Comparison of ENCODE assay signal across 2 cellular contexts in genomic region chr1:173878251-173878650, GRCh38.
TF ChIP-seq lines count a peak whose summit lies in the region.

No MANE protein-coding gene starts in this region.

TF ChIP-seq in GM23338, 12 proteins besides CTCF, POLR2A, EP300 and RAD21:
- TF ChIP-seq ZNF114 (CRISPR knock-in tag; IDR thresholded peaks at IDR 0.05), result no peak
- TF ChIP-seq ZNF331 (CRISPR knock-in tag; IDR thresholded peaks at IDR 0.05; ENCODE audit: low read depth), result no peak
- TF ChIP-seq ETS1 (IDR thresholded peaks at IDR 0.05), result no peak
- TF ChIP-seq EZH2 (IDR thresholded peaks at IDR 0.05; ENCODE audit: low read depth, unreplicated experiment), result no peak
- TF ChIP-seq, protein P1, sequence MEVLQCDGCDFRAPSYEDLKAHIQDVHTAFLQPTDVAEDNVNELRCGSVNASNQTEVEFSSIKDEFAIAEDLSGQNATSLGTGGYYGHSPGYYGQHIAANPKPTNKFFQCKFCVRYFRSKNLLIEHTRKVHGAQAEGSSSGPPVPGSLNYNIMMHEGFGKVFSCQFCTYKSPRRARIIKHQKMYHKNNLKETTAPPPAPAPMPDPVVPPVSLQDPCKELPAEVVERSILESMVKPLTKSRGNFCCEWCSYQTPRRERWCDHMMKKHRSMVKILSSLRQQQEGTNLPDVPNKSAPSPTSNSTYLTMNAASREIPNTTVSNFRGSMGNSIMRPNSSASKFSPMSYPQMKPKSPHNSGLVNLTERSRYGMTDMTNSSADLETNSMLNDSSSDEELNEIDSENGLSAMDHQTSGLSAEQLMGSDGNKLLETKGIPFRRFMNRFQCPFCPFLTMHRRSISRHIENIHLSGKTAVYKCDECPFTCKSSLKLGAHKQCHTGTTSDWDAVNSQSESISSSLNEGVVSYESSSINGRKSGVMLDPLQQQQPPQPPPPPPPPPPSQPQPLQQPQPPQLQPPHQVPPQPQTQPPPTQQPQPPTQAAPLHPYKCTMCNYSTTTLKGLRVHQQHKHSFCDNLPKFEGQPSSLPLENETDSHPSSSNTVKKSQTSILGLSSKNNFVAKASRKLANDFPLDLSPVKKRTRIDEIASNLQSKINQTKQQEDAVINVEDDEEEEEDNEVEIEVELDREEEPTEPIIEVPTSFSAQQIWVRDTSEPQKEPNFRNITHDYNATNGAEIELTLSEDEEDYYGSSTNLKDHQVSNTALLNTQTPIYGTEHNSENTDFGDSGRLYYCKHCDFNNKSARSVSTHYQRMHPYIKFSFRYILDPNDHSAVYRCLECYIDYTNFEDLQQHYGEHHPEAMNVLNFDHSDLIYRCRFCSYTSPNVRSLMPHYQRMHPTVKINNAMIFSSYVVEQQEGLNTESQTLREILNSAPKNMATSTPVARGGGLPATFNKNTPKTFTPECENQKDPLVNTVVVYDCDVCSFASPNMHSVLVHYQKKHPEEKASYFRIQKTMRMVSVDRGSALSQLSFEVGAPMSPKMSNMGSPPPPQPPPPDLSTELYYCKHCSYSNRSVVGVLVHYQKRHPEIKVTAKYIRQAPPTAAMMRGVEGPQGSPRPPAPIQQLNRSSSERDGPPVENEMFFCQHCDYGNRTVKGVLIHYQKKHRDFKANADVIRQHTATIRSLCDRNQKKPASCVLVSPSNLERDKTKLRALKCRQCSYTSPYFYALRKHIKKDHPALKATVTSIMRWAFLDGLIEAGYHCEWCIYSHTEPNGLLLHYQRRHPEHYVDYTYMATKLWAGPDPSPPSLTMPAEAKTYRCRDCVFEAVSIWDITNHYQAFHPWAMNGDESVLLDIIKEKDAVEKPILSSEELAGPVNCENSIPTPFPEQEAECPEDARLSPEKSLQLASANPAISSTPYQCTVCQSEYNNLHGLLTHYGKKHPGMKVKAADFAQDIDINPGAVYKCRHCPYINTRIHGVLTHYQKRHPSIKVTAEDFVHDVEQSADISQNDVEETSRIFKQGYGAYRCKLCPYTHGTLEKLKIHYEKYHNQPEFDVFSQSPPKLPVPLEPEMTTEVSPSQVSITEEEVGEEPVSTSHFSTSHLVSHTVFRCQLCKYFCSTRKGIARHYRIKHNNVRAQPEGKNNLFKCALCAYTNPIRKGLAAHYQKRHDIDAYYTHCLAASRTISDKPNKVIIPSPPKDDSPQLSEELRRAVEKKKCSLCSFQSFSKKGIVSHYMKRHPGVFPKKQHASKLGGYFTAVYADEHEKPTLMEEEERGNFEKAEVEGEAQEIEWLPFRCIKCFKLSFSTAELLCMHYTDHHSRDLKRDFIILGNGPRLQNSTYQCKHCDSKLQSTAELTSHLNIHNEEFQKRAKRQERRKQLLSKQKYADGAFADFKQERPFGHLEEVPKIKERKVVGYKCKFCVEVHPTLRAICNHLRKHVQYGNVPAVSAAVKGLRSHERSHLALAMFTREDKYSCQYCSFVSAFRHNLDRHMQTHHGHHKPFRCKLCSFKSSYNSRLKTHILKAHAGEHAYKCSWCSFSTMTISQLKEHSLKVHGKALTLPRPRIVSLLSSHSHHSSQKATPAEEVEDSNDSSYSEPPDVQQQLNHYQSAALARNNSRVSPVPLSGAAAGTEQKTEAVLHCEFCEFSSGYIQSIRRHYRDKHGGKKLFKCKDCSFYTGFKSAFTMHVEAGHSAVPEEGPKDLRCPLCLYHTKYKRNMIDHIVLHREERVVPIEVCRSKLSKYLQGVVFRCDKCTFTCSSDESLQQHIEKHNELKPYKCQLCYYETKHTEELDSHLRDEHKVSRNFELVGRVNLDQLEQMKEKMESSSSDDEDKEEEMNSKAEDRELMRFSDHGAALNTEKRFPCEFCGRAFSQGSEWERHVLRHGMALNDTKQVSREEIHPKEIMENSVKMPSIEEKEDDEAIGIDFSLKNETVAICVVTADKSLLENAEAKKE (CRISPR knock-in tag; IDR thresholded peaks at IDR 0.05), result no peak
- TF ChIP-seq STAT1 (IDR thresholded peaks at IDR 0.05; ENCODE audit: unreplicated experiment), result no peak
- no peak for TF ChIP-seq EZH2phosphoT487 (IDR thresholded peaks at IDR 0.05; ENCODE audit: unreplicated experiment)
- TF ChIP-seq POLR2AphosphoS5 (IDR thresholded peaks at IDR 0.05; ENCODE audit: low read depth), result no peak
- TF ChIP-seq JUNB (IDR thresholded peaks at IDR 0.05; ENCODE audit: unreplicated experiment), result no peak
- no peak for TF ChIP-seq NANOG (IDR thresholded peaks at IDR 0.05; ENCODE audit: borderline replicate concordance)
- TF ChIP-seq REST (IDR thresholded peaks at IDR 0.05; ENCODE audit: unreplicated experiment), result no peak
- TF ChIP-seq CREB1 (CRISPR knock-in tag; IDR thresholded peaks at IDR 0.05; ENCODE audit: low read depth), result no peak
TF ChIP-seq in GM23338: peak in this region for 0.

TF ChIP-seq in endothelial cell of umbilical vein, 7 proteins besides CTCF, POLR2A, EP300 and RAD21:
- TF ChIP-seq MAX (IDR thresholded peaks at IDR 0.05; ENCODE audit: insufficient read depth, insufficient read length), result no peak
- TF ChIP-seq POLR2AphosphoS5 (IDR thresholded peaks at IDR 0.05; ENCODE audit: insufficient read depth, low read depth, low read length), result no peak
- no peak for TF ChIP-seq GATA2 (IDR thresholded peaks at IDR 0.05; ENCODE audit: insufficient read depth, insufficient read length, low read depth, low read length)
- TF ChIP-seq EZH2 (IDR thresholded peaks at IDR 0.05; ENCODE audit: borderline replicate concordance, low read depth, low read length, severe bottlenecking), result no peak
- TF ChIP-seq FOS (IDR thresholded peaks at IDR 0.05; ENCODE audit: borderline replicate concordance, insufficient read depth, low read length), result no peak
- TF ChIP-seq MYC (IDR thresholded peaks at IDR 0.05; ENCODE audit: low read depth, low read length), result no peak
- TF ChIP-seq JUN (IDR thresholded peaks at IDR 0.05; ENCODE audit: borderline replicate concordance, insufficient read depth, insufficient read length, low read depth), result no peak
